In genomic region chr2:127911737-127912136, GRCh38 we compare ENCODE assay signal across 6 cellular contexts.
"Had no signal": no experiment of that assay in that cellular context is flagged by ENCODE, and none has a peak within 500 bp of the region (broad histone marks: within the 10 kb centered on the region; RNA-seq: fewer than 3 reads in every experiment).

No MANE protein-coding gene starts in this region.

- DNase-seq: GDM1, GF-D8 had no signal

- FAIRE-seq: GM12891, GM12892, GM18507, GM19239 had no signal
